In the genomic region with DNA sequence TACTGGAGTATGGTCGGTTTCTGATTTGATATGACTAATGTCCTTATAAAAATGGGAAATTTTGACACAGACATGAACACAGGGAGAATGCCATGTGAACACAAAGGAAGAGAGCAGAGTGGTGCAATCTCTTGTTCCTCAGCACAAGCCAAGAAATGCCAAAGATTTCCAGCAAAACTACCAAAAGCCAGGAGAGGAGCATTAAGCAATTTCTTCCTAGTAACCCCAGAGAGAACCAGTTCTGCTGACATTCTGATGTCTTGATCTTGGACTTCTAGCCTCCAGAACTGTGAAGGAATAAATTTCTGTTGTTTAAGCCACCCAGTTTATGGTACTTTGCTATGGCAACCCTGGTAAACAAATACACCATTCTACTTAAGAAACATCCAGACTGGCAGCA, we compare ENCODE assay signal across 20 cellular contexts.
DNase-seq lines count a peak whose midpoint lies in the region; ATAC-seq, FAIRE-seq and TF ChIP-seq lines count a peak whose summit lies in the region.
"Had no signal": no experiment of that assay in that cellular context is flagged by ENCODE, and none has a peak within 500 bp of the region (broad histone marks: within the 10 kb centered on the region; RNA-seq: fewer than 3 reads in every experiment).

No MANE protein-coding gene starts in this region.

- no peak overlapping the region for H3K4me3 ChIP-seq in AG09309 (ENCODE audit: control insufficient read depth, low read depth, low read length)
- H3K4me3 ChIP-seq in GM12878 = no peak overlapping the region
- H3K4me3 ChIP-seq in fibroblast of pulmonary artery (replicated peaks; ENCODE audit: low read depth, low read length) = no peak overlapping the region
- H3K4me3 ChIP-seq: A549, PC-9, SJSA1 had no signal

- WGBS in GM12878 (ENCODE audit: insufficient coverage, insufficient replicate concordance, low lambda C conversion rate, missing lambda C conversion rate) = 61% methylated on average over 1 of the region's 1 CpG

- no peak for TF ChIP-seq RAD21 in GM12878 (IDR thresholded peaks at IDR 0.05; ENCODE audit: insufficient read depth, low read depth, low read length)

- RAD21 ChIA-PET in GM12878 (lab: Charles Lee; ENCODE audit: unreplicated experiment) = interaction anchor here (1.0 to 1.1 kb wide), 2 partner anchors 13 to 65 kb away, joined by 3 to 4 read pairs; no protein-coding TSS in a partner anchor

- H3K27ac ChIP-seq in GM12878 (ENCODE audit: control insufficient read depth, insufficient read depth) = no peak overlapping the region
- H3K27ac ChIP-seq: A549, PC-9, SJSA1 had no signal

- peaks cover 26% of the 10 kb centered on the region for H3K4me1 ChIP-seq in GM12878 (ENCODE audit: control insufficient read depth, insufficient read depth, low read length)
- H3K4me1 ChIP-seq: Caco-2, SJSA1 had no signal

- TF ChIP-seq POLR2A in GM12892 (IDR thresholded peaks at IDR 0.05; ENCODE audit: low read depth, low read length) (no peak), GM12878 (IDR thresholded peaks at IDR 0.05; ENCODE audit: low read depth, low read length) (no peak)

- BruUV-seq in GM12878 (replicated peaks; lab: Mats Ljungman, UMichigan) = no TSS peak

- H4K20me1 ChIP-seq in GM12878 (ENCODE audit: control insufficient read depth, insufficient read depth) = no peaks in the 10 kb centered on the region

- SMC1A ChIA-PET in GM12878 (lab: Charles Lee; ENCODE audit: uncharacterized antibody, unreplicated experiment) = interaction anchor here (1.5 kb wide), 1 partner anchor 20 kb away, joined by 11 read pairs; no protein-coding TSS in a partner anchor

- ATAC-seq in GM12878 = peak; percentile 14; the same call in 2 of the 3 replicates
- ATAC-seq: A549, HepG2 had no signal

- in situ Hi-C loops in GM12878 (cut with MboI) = no loop called here

- no peaks in the 10 kb centered on the region for H3K36me3 ChIP-seq in GM12878 (ENCODE audit: control insufficient read depth in 2 of 2, insufficient read depth in 2 of 2, low read length in 1 of 2)
- H3K36me3 ChIP-seq: SJSA1 had no signal

- H3K9me3 ChIP-seq in GM12878 (replicated peaks; ENCODE audit: control insufficient read depth, insufficient read depth, low read length) = no peaks in the 10 kb centered on the region
- H3K9me3 ChIP-seq: A549, Caco-2, SJSA1 had no signal

- H3K9ac ChIP-seq in GM12878 (ENCODE audit: control insufficient read depth, insufficient read depth, low read length) = no peak overlapping the region

- TF ChIP-seq CTCF in AG09309 (IDR thresholded peaks at IDR 0.05; ENCODE audit: control insufficient read depth, insufficient read depth, low read depth, low read length, missing control alignments) (no peak), GM12878 (IDR thresholded peaks at IDR 0.05 in 2 of 3, conservative IDR thresholded peaks at IDR 0.05 in 1 of 3; ENCODE audit: control insufficient read depth in 2 of 3, extremely low read depth in 1 of 3, insufficient read depth in 1 of 3, low read depth in 3 of 3, low read length in 3 of 3) (no peak), fibroblast of pulmonary artery (IDR thresholded peaks at IDR 0.05; ENCODE audit: low read length, missing control alignments) (no peak)

- FAIRE-seq in GM12892 (lab: Jason Lieb, UNC) (peak; percentile 40), GM12878 (lab: Jason Lieb, UNC) (no peak)
- FAIRE-seq: A549, H1, HepG2 had no signal

- CTCF ChIA-PET in GM12878 (lab: Yijun Ruan, JAX) = interaction anchor here (3.3 kb wide), 1 partner anchor 64 kb away, joined by 22 read pairs; no protein-coding TSS in a partner anchor

- intact Hi-C loops in GM12878 (cut with micrococcal nuclease; ENCODE audit: unreplicated experiment) = loop anchor here (2.0 to 5.0 kb wide), 2 partner anchors 16 to 62 kb away; no protein-coding TSS in a partner anchor

- H3K79me2 ChIP-seq in GM12878 (ENCODE audit: control insufficient read depth, insufficient read depth, low read length) = no peaks in the 10 kb centered on the region

- POLR2A ChIA-PET in GM12878 (lab: Charles Lee) = no interaction called here

- TF ChIP-seq EP300 in GM12878 (IDR thresholded peaks at IDR 0.05; ENCODE audit: borderline replicate concordance in 1 of 2, control insufficient read depth in 1 of 2, low read depth in 2 of 2, low read length in 2 of 2) = no peak

- no peak overlapping the region for H2AFZ ChIP-seq in GM12878 (ENCODE audit: control insufficient read depth, low read depth, low read length)
- H2AFZ ChIP-seq: PC-9 had no signal

- H3K27me3 ChIP-seq in GM12878 (replicated peaks in 1 of 2; ENCODE audit: control insufficient read depth in 2 of 2, insufficient read depth in 2 of 2, low read length in 1 of 2) = no peaks in the 10 kb centered on the region
- H3K27me3 ChIP-seq: SJSA1 had no signal

- no peak overlapping the region for H3K4me2 ChIP-seq in GM12878 (ENCODE audit: control insufficient read depth, insufficient read depth)
- H3K4me2 ChIP-seq: A549, PC-9 had no signal

- DNase-seq in AG09309 (ENCODE audit: low read depth) = peak; percentile 54
- no peak for DNase-seq in GM12892 (ENCODE audit: insufficient read length)
- DNase-seq in GM12878 (ENCODE audit: low read depth, low spot score) = no peak
- peak; percentile 62 for DNase-seq in fibroblast of pulmonary artery (ENCODE audit: low read depth)
- DNase-seq in GF-D8 (lab: John Stamatoyannopoulos, UW) = no peak
- no peak for DNase-seq in NCI-H226
- DNase-seq in RKO (ENCODE audit: low spot score) = no peak
- no peak for DNase-seq in activated gamma-delta T cell treated with Interleukin-2 at 50 U/mL for 16 hours
- DNase-seq: Caco-2, DMS153, EL, Karpas-422, NCI-H187 treated with DMSO at 0.1 percent for 48 hours, NCI-H446 treated with DMSO at 0.1 percent for 48 hours, NCI-H774 had no signal

TF ChIP-seq in GM12878, 131 proteins besides CTCF, POLR2A, EP300 and RAD21:
- TF ChIP-seq, protein P1, sequence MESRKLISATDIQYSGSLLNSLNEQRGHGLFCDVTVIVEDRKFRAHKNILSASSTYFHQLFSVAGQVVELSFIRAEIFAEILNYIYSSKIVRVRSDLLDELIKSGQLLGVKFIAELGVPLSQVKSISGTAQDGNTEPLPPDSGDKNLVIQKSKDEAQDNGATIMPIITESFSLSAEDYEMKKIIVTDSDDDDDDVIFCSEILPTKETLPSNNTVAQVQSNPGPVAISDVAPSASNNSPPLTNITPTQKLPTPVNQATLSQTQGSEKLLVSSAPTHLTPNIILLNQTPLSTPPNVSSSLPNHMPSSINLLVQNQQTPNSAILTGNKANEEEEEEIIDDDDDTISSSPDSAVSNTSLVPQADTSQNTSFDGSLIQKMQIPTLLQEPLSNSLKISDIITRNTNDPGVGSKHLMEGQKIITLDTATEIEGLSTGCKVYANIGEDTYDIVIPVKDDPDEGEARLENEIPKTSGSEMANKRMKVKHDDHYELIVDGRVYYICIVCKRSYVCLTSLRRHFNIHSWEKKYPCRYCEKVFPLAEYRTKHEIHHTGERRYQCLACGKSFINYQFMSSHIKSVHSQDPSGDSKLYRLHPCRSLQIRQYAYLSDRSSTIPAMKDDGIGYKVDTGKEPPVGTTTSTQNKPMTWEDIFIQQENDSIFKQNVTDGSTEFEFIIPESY (IDR thresholded peaks at IDR 0.05) = no peak

Comparison
In these comparisons a context has a peak if more than half of its experiments do, and no peak if none do; other contexts are left out.
1. DNase-seq: peak in AG09309 (single experiment) and fibroblast of pulmonary artery (single experiment); none in GM12892 (single experiment), GM12878 (single experiment), GF-D8 (single experiment), NCI-H226 (single experiment), RKO (single experiment) and activated gamma-delta T cell treated with Interleukin-2 at 50 U/mL for 16 hours (single experiment).